9 cellular contexts compared by ENCODE assay signal in the genomic region with DNA sequence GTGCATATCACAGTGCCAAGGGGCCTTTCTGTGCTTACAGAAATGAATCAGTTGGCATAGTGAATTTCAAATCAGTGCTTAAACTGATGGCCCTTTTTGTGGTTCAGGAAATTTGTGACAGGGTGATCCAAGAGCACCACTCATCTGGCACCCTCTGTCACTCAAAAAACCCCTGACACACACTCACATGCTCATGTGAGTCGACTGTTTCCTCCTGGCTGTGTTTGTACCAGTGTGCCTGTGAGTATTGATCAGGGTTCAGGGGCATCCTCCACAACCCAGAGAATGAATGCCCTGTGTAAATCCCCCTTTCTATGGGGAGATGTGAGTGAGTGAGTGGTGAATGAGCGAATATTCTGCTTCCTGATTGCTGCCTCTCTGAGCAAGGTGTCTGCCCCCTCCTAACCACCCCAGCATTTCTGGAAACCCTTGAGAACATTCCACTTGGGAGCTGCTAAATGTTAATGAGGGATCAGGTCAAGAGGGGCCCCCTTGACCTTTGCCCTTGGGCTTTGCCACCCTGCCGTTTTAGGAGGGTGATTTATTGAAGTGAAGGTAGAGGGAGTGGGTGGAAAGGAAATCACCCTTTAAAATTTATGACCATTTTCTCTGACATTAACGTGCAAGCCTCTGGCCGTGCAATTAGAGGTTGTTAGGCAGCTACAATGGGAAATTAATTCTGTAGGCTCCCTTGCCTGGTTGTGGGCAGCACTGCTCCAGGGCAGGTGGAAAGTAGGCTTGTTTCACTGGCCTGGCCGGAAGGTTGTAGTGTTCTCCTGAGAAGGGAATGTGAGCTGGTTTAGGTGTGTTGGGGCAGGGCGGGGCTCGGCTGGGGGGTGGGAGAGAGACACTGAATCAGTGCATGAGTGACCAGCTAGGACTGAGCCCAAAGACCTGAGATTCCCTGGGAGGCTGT.
DNase-seq lines count a peak whose midpoint lies in the region; ATAC-seq and TF ChIP-seq lines count a peak whose summit lies in the region.
"Had no signal": no experiment of that assay in that cellular context is flagged by ENCODE, and none has a peak within 500 bp of the region (broad histone marks: within the 10 kb centered on the region; RNA-seq: fewer than 3 reads in every experiment).

No MANE protein-coding gene starts in this region.

- no peak for TF ChIP-seq CTCF in foreskin keratinocyte (conservative IDR thresholded peaks at IDR 0.05)

- ATAC-seq in activated CD4-positive, CD25-positive, alpha-beta regulatory T cell treated with anti-CD3 and anti-CD28 coated beads, Interleukin-2, amount 50 U/mL, for 24 hours: peak; percentile 67 to 72
- ATAC-seq in foreskin keratinocyte: peak; percentile 26

- H3K27me3 ChIP-seq in foreskin keratinocyte: no peaks in the 10 kb centered on the region
- H3K27me3 ChIP-seq: brain microvascular endothelial cell had no signal

- H3K27ac ChIP-seq in foreskin keratinocyte: peak overlapping the region; percentile 97
- H3K27ac ChIP-seq: brain microvascular endothelial cell had no signal

- DNase-seq in activated CD4-positive, CD25-positive, alpha-beta regulatory T cell (lab: John Stamatoyannopoulos, UW): no peak
- DNase-seq in NCI-H146 (lab: John Stamatoyannopoulos, UW) (peak; percentile 68), foreskin keratinocyte (no peak), NCI-H2029 treated with DMSO at 0.1 percent for 48 hours (lab: John Stamatoyannopoulos, UW) (no peak), activated gamma-delta T cell treated with Interleukin-2 at 50 U/mL for 16 hours (no peak)
- DNase-seq in stimulated activated CD8-positive, alpha-beta memory T cell treated with anti-CD3 and anti-CD28 coated beads, Interleukin-4, amount 100 ng/mL, for 48 hours: peak; percentile 32
- no peak for DNase-seq in activated effector memory CD4-positive, alpha-beta T cell treated with anti-CD3 and anti-CD28 coated beads, Interleukin-2, amount 50 U/mL, for 16 hours
- DNase-seq: brain microvascular endothelial cell had no signal

- H3K4me1 ChIP-seq in foreskin keratinocyte: peaks cover 20% of the 10 kb centered on the region

Comparison
In these comparisons a context has a peak if more than half of its experiments do, and no peak if none do; other contexts are left out.
1. DNase-seq: peak in NCI-H146 (single experiment) and stimulated activated CD8-positive, alpha-beta memory T cell treated with anti-CD3 and anti-CD28 coated beads, Interleukin-4, amount 100 ng/mL, for 48 hours (single experiment); none in activated CD4-positive, CD25-positive, alpha-beta regulatory T cell (0 of 4), foreskin keratinocyte (0 of 2), NCI-H2029 treated with DMSO at 0.1 percent for 48 hours (single experiment), activated effector memory CD4-positive, alpha-beta T cell treated with anti-CD3 and anti-CD28 coated beads, Interleukin-2, amount 50 U/mL, for 16 hours (single experiment) and activated gamma-delta T cell treated with Interleukin-2 at 50 U/mL for 16 hours (single experiment).